ENCODE assay signal across 8 cellular contexts in the genomic region with DNA sequence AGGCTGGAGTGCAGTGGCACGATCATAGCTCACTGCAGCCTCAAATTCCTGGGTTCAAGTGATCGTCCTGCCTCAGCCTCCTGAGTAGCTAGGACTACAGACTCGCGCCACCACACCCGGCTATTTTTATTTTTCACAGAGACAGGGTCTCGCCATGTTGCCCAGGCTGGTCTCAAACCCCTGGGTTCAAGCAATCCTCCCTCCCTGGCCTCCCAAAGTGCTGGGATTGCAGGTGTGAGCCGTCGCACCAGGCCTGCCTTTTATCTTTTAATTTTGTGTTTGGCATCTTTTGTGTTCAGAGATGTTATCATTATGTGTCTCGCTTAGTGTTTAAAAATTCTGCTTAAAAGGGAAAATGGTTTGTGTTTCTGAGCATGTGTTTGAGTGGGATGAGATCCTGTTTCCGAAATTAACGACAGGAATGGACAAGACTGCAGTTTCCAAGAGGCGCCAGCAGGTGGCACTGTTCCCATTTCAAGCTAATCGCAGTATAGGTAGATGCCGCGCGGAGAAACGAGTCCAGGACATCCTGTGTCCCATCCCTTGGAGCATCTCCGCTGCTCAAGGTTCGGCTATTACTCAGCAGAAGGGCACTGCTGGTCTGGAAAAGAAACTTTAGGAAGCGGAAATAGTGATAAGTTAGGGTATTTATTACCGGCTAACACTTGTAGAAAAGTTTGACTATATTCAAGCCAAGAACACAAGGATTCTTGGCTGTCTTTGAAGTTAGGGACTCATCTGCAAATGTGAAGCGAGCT. TPM values are rescaled to one million over a fixed set of nuclear protein-coding genes. Genes with fewer than 3 reads are reported as not detected.
DNase-seq lines count a peak whose midpoint lies in the region; ATAC-seq and TF ChIP-seq lines count a peak whose summit lies in the region.

No MANE protein-coding gene starts in this region.

- no peaks in the 10 kb centered on the region for H3K9me3 ChIP-seq in BE2C

- no peaks in the 10 kb centered on the region for H3K4me1 ChIP-seq in BE2C

- peak overlapping the region; percentile 29 for H3K4me3 ChIP-seq in BE2C (ENCODE audit: low read depth, low read length)
- no peak overlapping the region for H3K4me3 ChIP-seq in lower leg skin (ENCODE audit: low read depth, poor library complexity, severe bottlenecking)

- DNase-seq in BE2C (peak; percentile 83), GM19238 (ENCODE audit: insufficient read length, low spot score) (peak; percentile 53), NCI-H460 (ENCODE audit: extremely low read depth, low read depth) (peak; percentile 72), dermis blood vessel endothelial cell (peak; percentile 87), lower leg skin (ENCODE audit: low spot score in 2 of 2) (peak; percentile 81 to 98)
- DNase-seq in activated CD4-positive, alpha-beta T cell treated with anti-CD3 and anti-CD28 coated beads for 48 hours = peak; percentile 85
- peak; percentile 58 to 63 (median 62) for DNase-seq in stimulated activated CD4-positive, alpha-beta T cell treated with anti-CD3 and anti-CD28 coated beads, TNF-alpha, amount 100 ng/mL, for 4 hours (ENCODE audit: low read depth in 3 of 3)

- peak; percentile 95 for TF ChIP-seq CTCF in BE2C (IDR thresholded peaks at IDR 0.05; ENCODE audit: low read depth, low read length)
- TF ChIP-seq CTCF in lower leg skin (IDR thresholded peaks at IDR 0.05) = peak in 1 of 3 donors; percentile 59

- intact Hi-C loops in lower leg skin (cut with DNase I; ENCODE audit: low total_unique reads) = loop anchor here (5.0 kb wide), 1 partner anchor 192 kb away; no protein-coding TSS in a partner anchor

- 24 to 25% methylated on average over 22 of the region's 22 CpGs for WGBS in lower leg skin, 2 donors

- no peak for TF ChIP-seq POLR2A in lower leg skin (IDR thresholded peaks at IDR 0.05)

- no peaks in the 10 kb centered on the region for H3K27me3 ChIP-seq in BE2C

- H3K36me3 ChIP-seq in BE2C = no peaks in the 10 kb centered on the region

- ATAC-seq in HG03432 (IDR thresholded peaks at IDR 0.05; ENCODE audit: unreplicated experiment) = peak; percentile 94

RNA-seq across cellular contexts. Expression of gene ST7, which starts 23.0 kb away (rescaled TPM):
- 48.1 TPM for polyA plus RNA-seq in BE2C (2012; ENCODE audit: insufficient read depth, insufficient read length, low read depth)
- 27.1 and 30.7 TPM in 2 replicates for total RNA-seq in NCI-H460 (2014; rRNA removed; shearing (Covaris generic))
- polyA plus RNA-seq in NCI-H460 (2014; cell fraction: nucleus; rRNA removed) = 9.3 and 10.4 TPM in 2 replicates
- total RNA-seq in dermis blood vessel endothelial cell = 17.7 and 18.9 TPM in 2 replicates
- 10 to 100 TPM; 10.8 to 17.1 (median 11.4) TPM for total RNA-seq in lower leg skin
